In genomic region chr5:181248277-181248676, GRCh38 we compare ENCODE assay signal across 9 cellular contexts.
DNase-seq lines count a peak whose midpoint lies in the region; ATAC-seq lines count a peak whose summit lies in the region.
"Had no signal": no experiment of that assay in that cellular context is flagged by ENCODE, and none has a peak within 500 bp of the region (broad histone marks: within the 10 kb centered on the region; RNA-seq: fewer than 3 reads in every experiment).

No MANE protein-coding gene starts in this region.

- peak overlapping the region; percentile 88 for H3K4me3 Mint-ChIP-seq in activated naive CD8-positive, alpha-beta T cell

- no peaks in the 10 kb centered on the region for H3K27me3 ChIP-seq in HUES48 (ENCODE audit: control insufficient read depth, insufficient read depth, low read length)
- H3K27me3 ChIP-seq in iPS-20b (ENCODE audit: insufficient read depth, low read length): no peaks in the 10 kb centered on the region
- no peaks in the 10 kb centered on the region for H3K27me3 ChIP-seq in stomach smooth muscle (ENCODE audit: control insufficient read depth in 1 of 2, insufficient read depth in 2 of 2, low read length in 2 of 2)

- H3K27ac Mint-ChIP-seq in activated naive CD8-positive, alpha-beta T cell: peak overlapping the region; percentile 91

- H3K27ac ChIP-seq in HUES48 (ENCODE audit: low read depth, low read length): peak overlapping the region; percentile 53
- H3K27ac ChIP-seq in iPS-20b (ENCODE audit: low read length): no peak overlapping the region
- peak overlapping the region; percentile 49 for H3K27ac ChIP-seq in stomach smooth muscle (ENCODE audit: low read length)

- ATAC-seq in HG03139 (IDR thresholded peaks at IDR 0.05; ENCODE audit: unreplicated experiment) (no peak), GM18909 (IDR thresholded peaks at IDR 0.05; ENCODE audit: poor library complexity, unreplicated experiment) (no peak)

- peaks cover 3% of the 10 kb centered on the region for H3K36me3 Mint-ChIP-seq in activated naive CD8-positive, alpha-beta T cell

- peaks cover 59% of the 10 kb centered on the region for H3K4me1 Mint-ChIP-seq in activated naive CD8-positive, alpha-beta T cell (ENCODE audit: low read depth)

- no peaks in the 10 kb centered on the region for H3K27me3 Mint-ChIP-seq in activated naive CD8-positive, alpha-beta T cell

- H3K4me3 ChIP-seq in HUES48 (ENCODE audit: low read depth, low read length) (peak overlapping the region; percentile 99), iPS-20b (ENCODE audit: low read length) (peak overlapping the region; percentile 97), stomach smooth muscle (ENCODE audit: low read length in 2 of 2) (peak overlapping the region; percentile 51 to 93)

- H3K4me1 ChIP-seq in HUES48 (ENCODE audit: control insufficient read depth, insufficient read depth, low read length): peaks cover 14% of the 10 kb centered on the region
- H3K4me1 ChIP-seq in iPS-20b (ENCODE audit: insufficient read depth, low read length): peaks cover 9% of the 10 kb centered on the region; the same call in 1 of the 2 replicates
- peaks cover 49% of the 10 kb centered on the region for H3K4me1 ChIP-seq in stomach smooth muscle (ENCODE audit: control insufficient read depth, insufficient read depth, low read length)

- no peaks in the 10 kb centered on the region for H3K9me3 ChIP-seq in HUES48 (ENCODE audit: control insufficient read depth, insufficient read depth, low read length)
- H3K9me3 ChIP-seq in iPS-20b (ENCODE audit: insufficient read depth, low read depth, low read length): no peaks in the 10 kb centered on the region
- H3K9me3 ChIP-seq in stomach smooth muscle (ENCODE audit: control insufficient read depth in 2 of 2, low read length in 2 of 2): no peaks in the 10 kb centered on the region

- H3K36me3 ChIP-seq in HUES48 (ENCODE audit: control insufficient read depth, insufficient read depth, low read length) (peaks cover 44% of the 10 kb centered on the region), iPS-20b (ENCODE audit: insufficient read depth, low read depth, low read length) (peaks cover 43% of the 10 kb centered on the region), stomach smooth muscle (ENCODE audit: control insufficient read depth in 2 of 2, insufficient read depth in 2 of 2, low read length in 2 of 2) (peaks cover 3 to 4% of the 10 kb centered on the region in 2 donors)

- H3K9ac ChIP-seq in HUES48 (ENCODE audit: low read depth, low read length): peak overlapping the region; percentile 36; the same call in 1 of the 2 replicates
- H3K9ac ChIP-seq in iPS-20b (ENCODE audit: low read depth, low read length): peak overlapping the region; percentile 96
- H3K9ac ChIP-seq in stomach smooth muscle (ENCODE audit: low read length in 2 of 2): peak overlapping the region; percentile 35 to 66

- no peaks in the 10 kb centered on the region for H3K9me3 Mint-ChIP-seq in activated naive CD8-positive, alpha-beta T cell (ENCODE audit: low read depth)

- DNase-seq in NCI-H1694 (lab: John Stamatoyannopoulos, UW): no peak
- DNase-seq: midbrain, SW 1271 had no signal

Comparison
In these comparisons a context has a peak if more than half of its experiments do, and no peak if none do; other contexts are left out.
1. H3K9ac ChIP-seq: peak in every context shown above with its lines; median percentile 96 in iPS-20b; 50 in stomach smooth muscle; 36 in HUES48.